Comparison of ENCODE assay signal across 8 cellular contexts in the genomic region with DNA sequence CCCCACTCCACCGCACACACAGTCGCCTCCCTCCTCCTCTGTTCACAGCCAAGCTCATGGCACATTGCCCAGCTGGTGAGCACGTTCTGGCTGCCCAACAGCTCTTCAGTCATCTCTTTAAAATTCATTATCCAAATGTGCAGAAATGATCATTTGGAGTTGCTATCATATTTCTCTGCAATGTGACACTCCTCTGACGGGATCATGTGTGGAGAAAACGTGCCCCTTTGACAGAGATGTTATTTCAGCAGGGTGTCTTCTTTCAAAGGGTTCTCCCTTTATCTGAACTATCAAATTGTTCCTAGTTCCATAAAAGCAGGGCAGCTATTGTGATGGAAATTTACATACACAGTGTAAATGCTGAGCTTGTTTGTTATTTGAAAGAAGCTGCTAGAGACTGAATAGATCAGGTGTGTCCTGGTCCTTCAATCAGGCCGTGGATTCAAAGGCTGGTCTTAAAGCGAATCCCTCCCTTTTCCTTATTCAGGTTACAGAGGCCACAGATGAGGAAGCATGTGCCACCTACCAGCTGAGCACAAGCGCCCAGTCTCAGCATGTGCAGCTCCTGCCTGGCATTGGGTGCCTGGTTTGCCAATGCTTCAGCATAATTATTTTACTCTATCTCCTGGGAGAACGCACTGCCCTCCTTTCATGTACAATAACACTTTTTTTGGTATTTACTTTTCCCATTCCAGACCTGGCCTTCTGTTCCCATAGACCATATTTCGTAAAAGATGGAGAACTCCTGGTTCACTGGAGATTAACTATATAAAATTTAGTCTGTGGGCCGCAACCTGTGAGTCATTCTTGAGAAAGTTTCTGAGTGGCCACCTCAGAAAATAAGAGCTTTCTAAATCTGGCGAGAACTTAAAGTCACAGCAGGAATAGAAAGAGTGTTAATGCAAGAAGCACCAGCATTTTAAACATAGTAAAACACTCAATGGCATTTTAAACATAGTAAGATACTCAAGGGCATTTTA.
DNase-seq lines count a peak whose midpoint lies in the region; ATAC-seq, FAIRE-seq and TF ChIP-seq lines count a peak whose summit lies in the region.

No MANE protein-coding gene starts in this region.

- H3K9ac ChIP-seq in H1 (replicated peaks in 1 of 4; ENCODE audit: extremely low read depth in 1 of 4, low read depth in 3 of 4, low read length in 3 of 4): no peak overlapping the region
- H3K9ac ChIP-seq in neuronal stem cell (ENCODE audit: low read depth, low read length, poor library complexity): no peak overlapping the region

- CTCF ChIA-PET in H1 (lab: Charles Lee; ENCODE audit: partially characterized antibody): interaction anchor here (1.0 to 1.5 kb wide), 3 partner anchors 151 to 435 kb away, joined by 3 to 6 read pairs (median 5); no protein-coding TSS in a partner anchor

- H3K4ac ChIP-seq in H1 (replicated peaks; ENCODE audit: insufficient read length, low read depth, low read length) (no peak overlapping the region), neuronal stem cell (ENCODE audit: low read length) (no peak overlapping the region)

- H2BK12ac ChIP-seq in H1 (ENCODE audit: low read depth, low read length): no peak overlapping the region
- H2BK12ac ChIP-seq in neuronal stem cell (ENCODE audit: low read length): no peak overlapping the region

- no peaks in the 10 kb centered on the region for H3K23me2 ChIP-seq in H1 (ENCODE audit: low read depth, low read length)

- H3K4me2 ChIP-seq in H1 (ENCODE audit: insufficient read depth in 1 of 2, low read depth in 2 of 2, low read length in 2 of 2) (peak overlapping the region in 1 of 2 experiments; percentile 17; a peak in 1 of 4 replicates), neuronal stem cell (ENCODE audit: insufficient read depth, low read length, poor library complexity, severe bottlenecking) (no peak overlapping the region)

- H3K18ac ChIP-seq in H1 (ENCODE audit: extremely low read depth, low read length) (no peak overlapping the region; the same call in 1 of the 2 replicates), neuronal stem cell (ENCODE audit: low read length) (no peak overlapping the region)

- no peak overlapping the region for H3K27ac ChIP-seq in H1 (ENCODE audit: low read depth, low read length)
- H3K27ac ChIP-seq in pancreas: no peak overlapping the region
- H3K27ac ChIP-seq in neuronal stem cell (replicated peaks; ENCODE audit: low read length): no peak overlapping the region

- H3K14ac ChIP-seq in H1 (ENCODE audit: insufficient read length) (no peak overlapping the region), neuronal stem cell (ENCODE audit: low read length) (no peak overlapping the region)

- no peak for TF ChIP-seq EP300 in H1 (IDR thresholded peaks at IDR 0.05; ENCODE audit: borderline replicate concordance in 1 of 2, low read depth in 2 of 2, low read length in 2 of 2)

- in situ Hi-C loops in G401 (cut with HindIII; ENCODE audit: low sequenced_read_pairs): no loop called here

- H3K23ac ChIP-seq in H1 (ENCODE audit: insufficient read length): no peak overlapping the region
- H3K23ac ChIP-seq in neuronal stem cell (ENCODE audit: low read depth, low read length, poor library complexity): no peak overlapping the region

- H2BK5ac ChIP-seq in H1 (ENCODE audit: low read depth, low read length) (no peak overlapping the region), neuronal stem cell (ENCODE audit: low read length) (no peak overlapping the region)

- H3K4me3 ChIP-seq in H1 (ENCODE audit: extremely low read depth in 1 of 4, insufficient read depth in 2 of 4, low read depth in 3 of 4, low read length in 4 of 4) (no peak overlapping the region; a peak in 1 of 8 replicates), pancreas (no peak overlapping the region), neuronal stem cell (ENCODE audit: low read length in 2 of 2) (no peak overlapping the region)

- H3K79me2 ChIP-seq in H1 (ENCODE audit: control insufficient read depth in 1 of 2, insufficient read depth in 2 of 2, low read length in 2 of 2): no peaks in the 10 kb centered on the region

- H2AK5ac ChIP-seq in H1 (ENCODE audit: low read depth, low read length) (no peak overlapping the region), neuronal stem cell (ENCODE audit: low read depth, low read length) (no peak overlapping the region)

- H2BK120ac ChIP-seq in H1 (replicated peaks; ENCODE audit: low read depth, low read length) (no peak overlapping the region), neuronal stem cell (ENCODE audit: low read depth, low read length) (no peak overlapping the region)

- H3K27me3 ChIP-seq in H1 (replicated peaks in 1 of 4; ENCODE audit: control insufficient read depth in 3 of 4, extremely low read depth in 1 of 4, insufficient read depth in 3 of 4, low read length in 3 of 4) (no peaks in the 10 kb centered on the region; a peak in 1 of 7 replicates), pancreas (no peaks in the 10 kb centered on the region), neuronal stem cell (ENCODE audit: control insufficient read depth in 3 of 3, insufficient read depth in 3 of 3, low read depth in 1 of 3, low read length in 3 of 3) (no peaks in the 10 kb centered on the region)

- H4K20me1 ChIP-seq in H1 (replicated peaks in 1 of 2; ENCODE audit: control insufficient read depth in 1 of 2, insufficient read depth in 2 of 2, low read length in 2 of 2): no peaks in the 10 kb centered on the region

- intact Hi-C loops in pancreas (cut with DNase I): no loop called here

- H3K9me3 ChIP-seq in H1 (ENCODE audit: insufficient read depth in 2 of 2, low read depth in 1 of 2, low read length in 1 of 2) (no peaks in the 10 kb centered on the region), pancreas (no peaks in the 10 kb centered on the region), neuronal stem cell (replicated peaks in 1 of 2; ENCODE audit: control insufficient read depth in 2 of 2, insufficient read depth in 1 of 2, low read depth in 1 of 2, low read length in 2 of 2) (no peaks in the 10 kb centered on the region)

- FAIRE-seq in H1 (lab: Jason Lieb, UNC) (peak; percentile 55), pancreas (lab: Jason Lieb, UNC) (no peak)

- H2AFZ ChIP-seq in H1 (ENCODE audit: low read length) (no peak overlapping the region), neuronal stem cell (ENCODE audit: low read length) (no peak overlapping the region)

- TF ChIP-seq CTCF in H1 (IDR thresholded peaks at IDR 0.05; ENCODE audit: control extremely low read depth in 1 of 3, insufficient read depth in 1 of 3, low read depth in 1 of 3, low read length in 3 of 3) (no peak), pancreas (IDR thresholded peaks at IDR 0.05) (no peak)

- WGBS in H1 (ENCODE audit: extremely low coverage in 1 of 2, insufficient coverage in 1 of 2, insufficient read length in 1 of 2, insufficient replicate concordance in 2 of 2, low coverage in 1 of 2, low lambda C conversion rate in 2 of 2, missing lambda C conversion rate in 1 of 2), 2 experiments: 66% methylated on average over 12 of the region's 12 CpGs; no CpG with 5 or more reads in 1 of the 2 experiments
- WGBS in pancreas, 2 donors: 64 to 73% methylated on average over 12 of the region's 12 CpGs
- WGBS in neuronal stem cell (ENCODE audit: extremely low coverage in 2 of 2, insufficient read length in 2 of 2, insufficient replicate concordance in 1 of 2), 2 donors: no CpG with 5 or more reads among the region's 12 CpGs

- POLR2A ChIA-PET in H1 (lab: Charles Lee; ENCODE audit: partially characterized antibody): no interaction called here

- H3K36me3 ChIP-seq in H1 (ENCODE audit: control insufficient read depth in 2 of 4, insufficient read depth in 4 of 4, low read length in 3 of 4) (no peaks in the 10 kb centered on the region), pancreas (no peaks in the 10 kb centered on the region), neuronal stem cell (replicated peaks in 1 of 2; ENCODE audit: control insufficient read depth in 2 of 2, insufficient read depth in 2 of 2, low read length in 2 of 2) (no peaks in the 10 kb centered on the region)

- no peaks in the 10 kb centered on the region for H3K79me1 ChIP-seq in H1 (ENCODE audit: low read depth, low read length)
- H3K79me1 ChIP-seq in neuronal stem cell (ENCODE audit: low read depth, low read length): no peaks in the 10 kb centered on the region

- H4K8ac ChIP-seq in H1 (ENCODE audit: extremely low read depth, insufficient read depth, low read length) (no peak overlapping the region), neuronal stem cell (ENCODE audit: low read depth, low read length) (no peak overlapping the region)

- no peak for TF ChIP-seq RAD21 in H1 (IDR thresholded peaks at IDR 0.05 in 1 of 2, conservative IDR thresholded peaks at IDR 0.05 in 1 of 2; ENCODE audit: low read depth in 2 of 2, low read length in 2 of 2)

- peak; percentile 47 for DNase-seq in G401 (ENCODE audit: low spot score)
- DNase-seq in NCI-H446 (lab: John Stamatoyannopoulos, UW): peak; percentile 93 to 97
- peak in 1 of 2 experiments; percentile 3 for DNase-seq in H1 (ENCODE audit: low read depth in 1 of 2, low spot score in 2 of 2)
- peak; percentile 27 to 69 (median 56) for DNase-seq in pancreas
- DNase-seq in neuronal stem cell (ENCODE audit: low spot score): no peak
- no peak for DNase-seq in activated effector memory CD4-positive, alpha-beta T cell treated with Interleukin-2 at 50 U/mL for 16 hours
- DNase-seq in activated gamma-delta T cell treated with Interleukin-2 at 50 U/mL for 16 hours: no peak

- no peak overlapping the region for H2BK20ac ChIP-seq in H1 (ENCODE audit: low read length)

- H4K5ac ChIP-seq in H1 (ENCODE audit: insufficient read length, low read depth, low read length): no peak overlapping the region

- TF ChIP-seq POLR2A in H1 (IDR thresholded peaks at IDR 0.05; ENCODE audit: control extremely low read depth in 1 of 2, low read depth in 2 of 2, low read length in 2 of 2): no peak

- no peak overlapping the region for H2BK15ac ChIP-seq in H1 (ENCODE audit: low read length)
- H2BK15ac ChIP-seq in neuronal stem cell (ENCODE audit: low read length): no peak overlapping the region

- no peak overlapping the region for H4K91ac ChIP-seq in H1 (replicated peaks; ENCODE audit: insufficient read length, low read length)
- H4K91ac ChIP-seq in neuronal stem cell (ENCODE audit: low read depth, low read length, poor library complexity): no peak overlapping the region

- H3K4me1 ChIP-seq in H1 (replicated peaks in 1 of 4; ENCODE audit: control insufficient read depth in 3 of 4, insufficient read depth in 4 of 4, low read length in 3 of 4): peaks cover 2 to 8% (median 5%) of the 10 kb centered on the region in 4 experiments; a peak in 6 of 7 replicates
- peaks cover 0 to under 1% (median 0%) of the 10 kb centered on the region in 3 donors for H3K4me1 ChIP-seq in pancreas
- H3K4me1 ChIP-seq in neuronal stem cell (ENCODE audit: control insufficient read depth in 2 of 2, insufficient read depth in 1 of 2, low read depth in 1 of 2, low read length in 2 of 2): peaks cover 9 to 11% of the 10 kb centered on the region in 2 donors

- ATAC-seq in pancreas: peak in 3 of 4 donors; percentile 68 to 72 (median 70)
- ATAC-seq in GM18861 (IDR thresholded peaks at IDR 0.05; ENCODE audit: unreplicated experiment): no peak

- H3K56ac ChIP-seq in H1 (replicated peaks; ENCODE audit: insufficient read length, low read depth, low read length): no peak overlapping the region

TF ChIP-seq in H1, 55 proteins besides CTCF, POLR2A, EP300 and RAD21 (continues in another document):
- TF ChIP-seq MAX (IDR thresholded peaks at IDR 0.05): peak; percentile 78

Comparison
In these comparisons a context has a peak if more than half of its experiments do, and no peak if none do; other contexts are left out.
1. DNase-seq: peak in G401 (single experiment), NCI-H446 (2 of 2) and pancreas (6 of 6); none in neuronal stem cell (single experiment), activated effector memory CD4-positive, alpha-beta T cell treated with Interleukin-2 at 50 U/mL for 16 hours (single experiment) and activated gamma-delta T cell treated with Interleukin-2 at 50 U/mL for 16 hours (single experiment).